Comparison of ENCODE assay signal across 7 cellular contexts in the genomic region with DNA sequence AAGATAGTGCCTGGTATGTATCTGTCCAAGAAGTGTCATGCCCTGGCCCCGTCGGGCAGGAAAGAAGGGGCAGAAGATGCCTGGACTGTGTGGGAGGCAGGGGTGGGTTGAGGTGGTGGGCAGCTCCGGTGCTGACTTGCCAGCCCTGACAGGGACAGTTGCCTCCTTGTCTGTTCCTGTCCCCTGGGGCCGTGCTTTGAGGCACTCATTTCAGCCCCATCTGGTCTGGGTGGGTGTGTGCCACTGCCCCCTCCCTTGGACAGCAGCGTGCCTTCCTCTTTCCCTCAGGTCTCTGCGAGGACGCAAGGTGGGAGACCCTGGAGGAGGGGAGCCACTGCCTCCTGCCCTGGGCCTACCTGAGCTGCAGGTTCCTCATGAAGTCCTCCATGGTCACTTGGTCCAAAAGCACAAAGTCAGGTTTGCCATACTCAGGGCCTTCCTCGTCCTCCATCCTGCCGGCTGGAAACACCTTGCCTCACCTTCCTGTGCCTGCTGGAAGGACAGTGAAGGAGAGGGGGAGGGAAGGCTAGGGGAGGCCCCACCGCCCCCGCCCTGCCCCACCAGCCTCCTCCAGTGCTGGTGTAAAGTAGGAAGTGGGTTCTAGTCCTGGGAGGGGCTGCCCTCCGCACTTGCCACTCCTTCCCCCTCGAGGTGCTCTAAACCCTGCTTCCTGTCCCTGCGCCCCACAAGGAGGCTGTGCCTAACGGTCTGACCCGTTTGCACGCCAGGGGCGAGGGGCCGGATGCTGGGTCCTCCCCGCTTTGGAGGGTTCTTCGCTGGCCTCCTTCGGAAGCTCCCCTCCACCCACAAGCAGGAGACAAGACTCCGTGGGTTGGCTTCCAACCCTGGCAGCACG.
A peak's percentile ranks its signal among the peaks of the same experiment; 100 is the strongest.
DNase-seq lines count a peak whose midpoint lies in the region; ATAC-seq lines count a peak whose summit lies in the region.

A gene (minus strand): TSS at position 505 of the 856 bp plus-strand sequence. CDS start 54 bp downstream, at position 451.

- ATAC-seq in GM19452 (IDR thresholded peaks at IDR 0.05; ENCODE audit: unreplicated experiment) (peak; percentile 63), HG03469 (IDR thresholded peaks at IDR 0.05; ENCODE audit: unreplicated experiment) (peak; percentile 43)

- DNase-seq in activated CD4-positive, alpha-beta T cell treated with anti-CD3 and anti-CD28 coated beads for 4 hours, result peak; percentile 66 to 81
- DNase-seq in epithelial cell of prostate (ENCODE audit: low read depth, low spot score), result no peak
- DNase-seq in stimulated activated CD4-positive, alpha-beta T cell treated with anti-CD3 and anti-CD28 coated beads, Interleukin-12 subunit alpha, Interleukin-12 subunit beta, amount 100 ng/mL, for 48 hours (ENCODE audit: low read depth in 2 of 3, low spot score in 1 of 3), result peak; percentile 75 to 88 (median 80)
- no peak for DNase-seq in NCI-H187 (lab: John Stamatoyannopoulos, UW)
- DNase-seq in superior temporal gyrus (ENCODE audit: extremely low spot score), result no peak

- peak within 1 kb of the TSS; percentile 67 for H3K27ac ChIP-seq in epithelial cell of prostate

Comparison
In these comparisons a context has a peak if more than half of its experiments do, and no peak if none do; other contexts are left out.
1. DNase-seq: peak in activated CD4-positive, alpha-beta T cell treated with anti-CD3 and anti-CD28 coated beads for 4 hours (2 of 2) and stimulated activated CD4-positive, alpha-beta T cell treated with anti-CD3 and anti-CD28 coated beads, Interleukin-12 subunit alpha, Interleukin-12 subunit beta, amount 100 ng/mL, for 48 hours (3 of 3); none in epithelial cell of prostate (single experiment), NCI-H187 (0 of 2) and superior temporal gyrus (single experiment).